In genomic region chr6:119137194-119138072, GRCh38 we compare ENCODE assay signal across 15 cellular contexts. TPM values are rescaled to one million over a fixed set of nuclear protein-coding genes. Genes with fewer than 3 reads are reported as not detected.
DNase-seq lines count a peak whose midpoint lies in the region; ATAC-seq and TF ChIP-seq lines count a peak whose summit lies in the region.
"Had no signal": no experiment of that assay in that cellular context is flagged by ENCODE, and none has a peak within 500 bp of the region (broad histone marks: within the 10 kb centered on the region; RNA-seq: fewer than 3 reads in every experiment).

No MANE protein-coding gene starts in this region.

- no peaks in the 10 kb centered on the region for H3K36me3 Mint-ChIP-seq in stimulated activated memory B cell treated with anti-CD40 and anti-IgM and Interleukin-4, amounts not matched to agents 10 μg/mL and 1 μg/mL and 100 μg/mL, for 72 hours

- no peaks in the 10 kb centered on the region for H3K4me1 Mint-ChIP-seq in stimulated activated memory B cell treated with anti-CD40 and anti-IgM and Interleukin-4, amounts not matched to agents 10 μg/mL and 1 μg/mL and 100 μg/mL, for 72 hours

- H3K27me3 ChIP-seq in PC-3 (ENCODE audit: low read length) = no peaks in the 10 kb centered on the region
- H3K27me3 ChIP-seq: colonic mucosa had no signal

- H3K9me3 ChIP-seq in PC-3 (ENCODE audit: low read length) = no peaks in the 10 kb centered on the region
- H3K9me3 ChIP-seq: colonic mucosa had no signal

- H3K27me3 Mint-ChIP-seq in stimulated activated memory B cell treated with anti-CD40 and anti-IgM and Interleukin-4, amounts not matched to agents 10 μg/mL and 1 μg/mL and 100 μg/mL, for 72 hours = no peaks in the 10 kb centered on the region

- ATAC-seq in PC-3 (peak; percentile 29; the same call in 1 of the 2 replicates), GM18907 (IDR thresholded peaks at IDR 0.05; ENCODE audit: unreplicated experiment) (no peak)
- peak; percentile 13 for ATAC-seq in stimulated activated memory B cell treated with anti-CD40 and anti-IgM and Interleukin-4, amounts not matched to agents 10 μg/mL and 1 μg/mL and 100 μg/mL, for 72 hours

- BruUV-seq in PC-3 (replicated peaks; lab: Mats Ljungman, UMichigan) = no TSS peak

- no peak overlapping the region for H3K4me2 ChIP-seq in PC-3 (ENCODE audit: low read length)

- H3F3A ChIP-seq in PC-3 (ENCODE audit: low read length, unreplicated experiment) = no peaks in the 10 kb centered on the region

- CTCF ChIA-PET in PC-3 (lab: Charles Lee) = no interaction called here

- H3K4me3 ChIP-seq in PC-3 (ENCODE audit: low read length) = no peak overlapping the region
- H3K4me3 ChIP-seq in fibroblast of mammary gland (ENCODE audit: control insufficient read depth, low read depth, low read length) = no peak overlapping the region
- H3K4me3 ChIP-seq: colonic mucosa, lung had no signal

- H3K4me3 Mint-ChIP-seq in stimulated activated memory B cell treated with anti-CD40 and anti-IgM and Interleukin-4, amounts not matched to agents 10 μg/mL and 1 μg/mL and 100 μg/mL, for 72 hours = no peak overlapping the region

- H3K79me2 ChIP-seq in PC-3 (ENCODE audit: low read length) = no peaks in the 10 kb centered on the region

- DNase-seq in HT1080 (ENCODE audit: low read depth) (peak; percentile 20), PC-3 (peak; percentile 49), fibroblast of mammary gland (ENCODE audit: low read depth) (peak; percentile 76), superior temporal gyrus (ENCODE audit: extremely low spot score) (no peak)
- no peak for DNase-seq in stimulated activated CD8-positive, alpha-beta memory T cell treated with anti-CD3 and anti-CD28 coated beads, Interleukin-4, amount 100 ng/mL, for 48 hours
- DNase-seq: activated gamma-delta T cell treated with Interleukin-2 at 50 U/mL for 16 hours; colonic mucosa; DMS153; head of caudate nucleus; NCI-H1092; NCI-H526; stimulated activated CD4-positive, alpha-beta T cell treated with anti-CD3 and anti-CD28 coated beads, Interleukin-4, amount 100 ng/mL, for 24 hours had no signal

- H3K4me1 ChIP-seq in PC-3 (ENCODE audit: insufficient read depth, low read length) = peaks cover 8% of the 10 kb centered on the region; the same call in 1 of the 2 replicates
- H3K4me1 ChIP-seq: colonic mucosa had no signal

- H3K36me3 ChIP-seq in PC-3 (ENCODE audit: low read depth, low read length) = no peaks in the 10 kb centered on the region
- H3K36me3 ChIP-seq: colonic mucosa had no signal

- POLR2A ChIA-PET in PC-3 (lab: Charles Lee; ENCODE audit: unreplicated experiment) = no interaction called here

- H3K27ac ChIP-seq in PC-3 (ENCODE audit: low read length) = no peak overlapping the region
- H3K27ac ChIP-seq: colonic mucosa had no signal

- no peaks in the 10 kb centered on the region for H3K9me2 ChIP-seq in PC-3 (replicated peaks; ENCODE audit: low read length)

- no peaks in the 10 kb centered on the region for H4K20me1 ChIP-seq in PC-3 (ENCODE audit: low read length)

- TF ChIP-seq CTCF in PC-3 (conservative IDR thresholded peaks at IDR 0.05; ENCODE audit: low read depth, low read length) = no peak
- TF ChIP-seq CTCF in fibroblast of mammary gland (conservative IDR thresholded peaks at IDR 0.05; ENCODE audit: control insufficient read depth, insufficient read depth, low read depth, low read length) = no peak

- intact Hi-C loops in PC-3 (cut with micrococcal nuclease) = no loop called here

- H3K9ac ChIP-seq in PC-3 (ENCODE audit: low read length) = no peak overlapping the region

- no peak overlapping the region for H3K27ac Mint-ChIP-seq in stimulated activated memory B cell treated with anti-CD40 and anti-IgM and Interleukin-4, amounts not matched to agents 10 μg/mL and 1 μg/mL and 100 μg/mL, for 72 hours

- H3K9me3 Mint-ChIP-seq in stimulated activated memory B cell treated with anti-CD40 and anti-IgM and Interleukin-4, amounts not matched to agents 10 μg/mL and 1 μg/mL and 100 μg/mL, for 72 hours = no peaks in the 10 kb centered on the region

- H2AFZ ChIP-seq in PC-3 (ENCODE audit: low read length) = no peak overlapping the region

RNA-seq across cellular contexts. Expression of gene FAM184A, which starts 59.0 kb away (rescaled TPM):
- 0.03 and 0.31 TPM in 2 replicates for total RNA-seq in HT1080 (2014; rRNA removed; shearing (Covaris generic))
- polyA plus RNA-seq in HT1080 (2015; cell fraction: cytosol; rRNA removed) = 0.53 and 0.69 TPM in 2 replicates
- 0.70 and 0.76 TPM in 2 replicates for polyA plus RNA-seq in HT1080 (2015; cell fraction: nucleus; rRNA removed)
- 1.2 and 4.4 TPM in 2 replicates for total RNA-seq in PC-3 (2014; rRNA removed)

Comparison
In these comparisons a context has a peak if more than half of its experiments do, and no peak if none do; other contexts are left out.
1. DNase-seq: peak in HT1080 (single experiment), PC-3 (single experiment) and fibroblast of mammary gland (single experiment); none in superior temporal gyrus (single experiment) and stimulated activated CD8-positive, alpha-beta memory T cell treated with anti-CD3 and anti-CD28 coated beads, Interleukin-4, amount 100 ng/mL, for 48 hours (single experiment).